In the genomic region with DNA sequence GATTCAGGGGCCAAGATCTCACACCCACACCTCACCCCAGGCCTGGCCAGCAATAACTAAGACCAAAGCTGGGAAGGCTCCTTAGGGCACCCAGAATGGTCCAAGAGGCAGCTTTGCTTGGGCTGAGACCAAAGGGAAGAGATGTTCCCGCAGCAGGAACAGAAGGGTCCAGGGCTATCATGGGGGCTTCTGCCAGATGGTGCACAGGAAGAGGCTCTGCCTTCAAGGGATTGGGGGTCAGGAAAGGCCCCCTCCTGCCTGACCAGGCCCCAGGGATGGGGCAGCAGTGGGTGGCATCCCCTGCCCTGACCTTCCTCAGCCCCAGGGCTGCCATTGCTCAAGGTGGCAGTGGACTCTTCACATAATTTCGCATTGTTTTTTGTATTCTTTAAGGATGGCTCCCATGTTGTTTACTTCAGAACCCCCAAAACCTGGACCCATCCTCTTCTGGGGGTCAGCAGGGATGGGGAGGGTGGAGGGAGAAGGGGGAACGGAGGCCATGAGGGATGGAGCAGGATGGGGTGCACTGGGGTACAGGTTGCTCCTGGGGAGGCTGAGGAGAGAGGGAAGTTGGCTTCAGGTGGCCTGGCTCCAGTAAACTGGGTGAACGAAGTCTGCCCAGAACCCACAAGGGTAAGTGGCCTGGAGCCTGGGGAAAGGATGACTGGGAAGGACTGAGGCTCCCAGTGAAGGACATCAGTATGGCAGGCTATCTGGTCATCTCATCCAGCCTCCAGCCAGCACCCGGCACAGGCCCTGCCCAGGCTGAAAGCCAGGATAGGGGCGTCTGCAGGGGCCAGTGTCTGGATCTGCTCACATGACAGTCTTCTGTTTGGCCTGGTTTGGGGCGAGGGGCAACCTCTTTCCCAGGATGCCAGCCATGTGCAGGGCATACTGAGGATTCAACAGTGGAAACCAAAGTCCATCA, we compare ENCODE assay signal across 8 cellular contexts. TPM values are rescaled to one million over a fixed set of nuclear protein-coding genes. Genes with fewer than 3 reads are reported as not detected.
DNase-seq lines count a peak whose midpoint lies in the region; TF ChIP-seq lines count a peak whose summit lies in the region.

No MANE protein-coding gene starts in this region.

- no peaks in the 10 kb centered on the region for H3K9me3 ChIP-seq in OCI-LY7 (ENCODE audit: low read length)
- no peaks in the 10 kb centered on the region for H3K9me3 ChIP-seq in effector memory CD4-positive, alpha-beta T cell (ENCODE audit: control insufficient read depth, low read length)

- H3K27me3 ChIP-seq in effector memory CD4-positive, alpha-beta T cell (replicated peaks; ENCODE audit: control insufficient read depth, insufficient read depth, low read length, poor library complexity, severe bottlenecking), result no peaks in the 10 kb centered on the region
- no peaks in the 10 kb centered on the region for H3K27me3 ChIP-seq in rectal smooth muscle tissue (ENCODE audit: control insufficient read depth, insufficient read depth, low read length)

- H3K9ac ChIP-seq in rectal smooth muscle tissue (ENCODE audit: low read length), result no peak overlapping the region

- H3K4me2 ChIP-seq in OCI-LY7 (ENCODE audit: low read length), result peak overlapping the region; percentile 92

- DNase-seq in ELF-1 (ENCODE audit: low read depth, low spot score), result peak; percentile 23
- DNase-seq in OCI-LY7 (ENCODE audit: low spot score), result peak; percentile 29
- DNase-seq in effector memory CD4-positive, alpha-beta T cell, result no peak
- no peak for DNase-seq in HuH-7.5 (ENCODE audit: low spot score)
- DNase-seq in GM03348 (ENCODE audit: low spot score), result no peak
- DNase-seq in NCI-H1417 (lab: John Stamatoyannopoulos, UW), result no peak
- DNase-seq in activated CD4-positive, alpha-beta T cell treated with anti-CD3 and anti-CD28 coated beads, Interleukin-2, amount 50 U/mL, for 1 hour, result no peak

- H2AFZ ChIP-seq in OCI-LY7 (ENCODE audit: low read length), result no peak overlapping the region

- TF ChIP-seq CTCF in OCI-LY7 (conservative IDR thresholded peaks at IDR 0.05; ENCODE audit: low read length), result no peak

- H3K36me3 ChIP-seq in OCI-LY7 (ENCODE audit: insufficient read depth, low read length) (peaks cover 24% of the 10 kb centered on the region), rectal smooth muscle tissue (ENCODE audit: control insufficient read depth, insufficient read depth, low read length) (no peaks in the 10 kb centered on the region)
- H3K36me3 ChIP-seq in effector memory CD4-positive, alpha-beta T cell (ENCODE audit: control insufficient read depth, insufficient read depth, low read length), result peaks cover 11% of the 10 kb centered on the region

- H4K20me1 ChIP-seq in OCI-LY7 (ENCODE audit: insufficient read depth, low read length), result no peaks in the 10 kb centered on the region

- POLR2A ChIA-PET in OCI-LY7 (lab: Charles Lee), result interaction anchor here (0.6 to 1.7 kb wide), 10 partner anchors 10 to 128 kb away, joined by 3 to 8 read pairs (median 4); no protein-coding TSS in a partner anchor

- H3K27ac ChIP-seq in OCI-LY7 (ENCODE audit: low read depth, low read length, poor library complexity, severe bottlenecking), result peak overlapping the region; percentile 96
- H3K27ac ChIP-seq in effector memory CD4-positive, alpha-beta T cell (ENCODE audit: insufficient read depth, low read length, poor library complexity, severe bottlenecking), result peak overlapping the region; percentile 81
- peak overlapping the region; percentile 7 for H3K27ac ChIP-seq in rectal smooth muscle tissue (ENCODE audit: low read depth, low read length)

- no peaks in the 10 kb centered on the region for H3K9me2 ChIP-seq in OCI-LY7 (ENCODE audit: insufficient read depth, low read length)

- intact Hi-C loops in OCI-LY7 (cut with micrococcal nuclease; ENCODE audit: unreplicated experiment), result no loop called here

- CTCF ChIA-PET in OCI-LY7 (lab: Charles Lee; ENCODE audit: unreplicated experiment), result interaction anchor here (0.9 to 1.3 kb wide), 3 partner anchors 8 to 124 kb away, joined by 3 to 5 read pairs (median 3); no protein-coding TSS in a partner anchor

- peaks cover 22% of the 10 kb centered on the region for H3K79me2 ChIP-seq in OCI-LY7 (ENCODE audit: insufficient read depth, low read depth, low read length)

- H3K4me3 ChIP-seq in OCI-LY7 (ENCODE audit: low read depth, low read length, poor library complexity, severe bottlenecking) (peak overlapping the region; percentile 97), rectal smooth muscle tissue (ENCODE audit: low read length) (no peak overlapping the region)
- H3K4me3 ChIP-seq in effector memory CD4-positive, alpha-beta T cell (ENCODE audit: insufficient read depth, low read depth, low read length, poor library complexity, severe bottlenecking), result peak overlapping the region; percentile 14

- H3K4me1 ChIP-seq in OCI-LY7 (ENCODE audit: insufficient read depth, low read length, poor library complexity, severe bottlenecking), result peaks cover 62% of the 10 kb centered on the region
- peaks cover 50% of the 10 kb centered on the region for H3K4me1 ChIP-seq in effector memory CD4-positive, alpha-beta T cell (ENCODE audit: control insufficient read depth, insufficient read depth, low read length, poor library complexity, severe bottlenecking)
- H3K4me1 ChIP-seq in rectal smooth muscle tissue (ENCODE audit: control insufficient read depth, insufficient read depth, low read length), result peaks cover 13% of the 10 kb centered on the region

- no TSS peak for BruUV-seq in OCI-LY7 (replicated peaks; lab: Mats Ljungman, UMichigan)

RNA-seq across cellular contexts. Expression of gene NADK, which starts 2.6 kb away (rescaled TPM):
- total RNA-seq in OCI-LY7 (2014; rRNA removed; shearing (Covaris generic)), result 144 and 156 TPM in 2 replicates
- total RNA-seq in OCI-LY7 (2022), result 173 and 184 TPM in 2 replicates

RNA-seq across cellular contexts. Expression of gene CDK11A, which starts 56.7 kb away (rescaled TPM):
- total RNA-seq in OCI-LY7 (2014; rRNA removed; shearing (Covaris generic)), result 50.9 and 66.1 TPM in 2 replicates
- total RNA-seq in OCI-LY7 (2022), result 90.5 and 92.1 TPM in 2 replicates

Comparison
In these comparisons a context has a peak if more than half of its experiments do, and no peak if none do; other contexts are left out.
1. DNase-seq: peak in ELF-1 (single experiment) and OCI-LY7 (single experiment); none in effector memory CD4-positive, alpha-beta T cell (0 of 3), HuH-7.5 (single experiment), GM03348 (single experiment), NCI-H1417 (0 of 3) and activated CD4-positive, alpha-beta T cell treated with anti-CD3 and anti-CD28 coated beads, Interleukin-2, amount 50 U/mL, for 1 hour (single experiment).
2. H3K27ac ChIP-seq: peak in every context shown above with its lines; median percentile 96 in OCI-LY7; 81 in effector memory CD4-positive, alpha-beta T cell; 7 in rectal smooth muscle tissue.